In genomic region chr6:157272372-157272771, GRCh38 we compare ENCODE assay signal across 17 cellular contexts.
"Had no signal": no experiment of that assay in that cellular context is flagged by ENCODE, and none has a peak within 500 bp of the region (broad histone marks: within the 10 kb centered on the region; RNA-seq: fewer than 3 reads in every experiment).

No MANE protein-coding gene starts in this region.

- H3K4me3 Mint-ChIP-seq: activated B cell treated with CpG ODN at 0.5 μM for 24 hours; activated CD4-positive, alpha-beta memory T cell treated with anti-CD3 and anti-CD28 coated beads, Interleukin-2, amount 10 ng/mL, durations not matched to agents 7 days and 5 days; activated CD8-positive, alpha-beta memory T cell treated with anti-CD3 and anti-CD28 coated beads, Interleukin-2, amount 10 ng/mL, durations not matched to agents 7 days and 5 days; activated naive CD4-positive, alpha-beta T cell treated with anti-CD3 and anti-CD28 coated beads, Interleukin-2, amount 10 ng/mL, durations not matched to agents 7 days and 5 days; activated naive CD8-positive, alpha-beta T cell treated with anti-CD3 and anti-CD28 coated beads, Interleukin-2, amount 50 U/mL, for 24 hours had no signal

- ATAC-seq: activated CD8-positive, alpha-beta memory T cell treated with anti-CD3 and anti-CD28 coated beads, Interleukin-2, amount 10 ng/mL, durations not matched to agents 7 days and 5 days; activated naive CD8-positive, alpha-beta T cell treated with anti-CD3 and anti-CD28 coated beads, Interleukin-2, amount 50 U/mL, for 24 hours; left lobe of liver; T-cell had no signal

- H3K36me3 Mint-ChIP-seq: T-cell had no signal

- H3K27ac Mint-ChIP-seq: activated CD4-positive, alpha-beta memory T cell treated with anti-CD3 and anti-CD28 coated beads, Interleukin-2, amount 10 ng/mL, durations not matched to agents 7 days and 5 days; activated CD8-positive, alpha-beta memory T cell treated with anti-CD3 and anti-CD28 coated beads, Interleukin-2, amount 10 ng/mL, durations not matched to agents 7 days and 5 days; activated naive CD4-positive, alpha-beta T cell treated with anti-CD3 and anti-CD28 coated beads, Interleukin-2, amount 10 ng/mL, durations not matched to agents 7 days and 5 days; activated naive CD8-positive, alpha-beta T cell treated with anti-CD3 and anti-CD28 coated beads, Interleukin-2, amount 50 U/mL, for 24 hours; activated T-helper 2 cell treated with anti-CD3 and anti-CD28 coated beads, Interferon-gamma antibody, Interleukin-2, Interleukin-4, amounts not matched to agents 10 μg/mL and 5 μg/mL and 100 μg/mL, durations not matched to agents 14 hours and 24 hours and 36 hours had no signal

- H3K9me3 Mint-ChIP-seq: activated B cell treated with CpG ODN at 0.5 μM for 24 hours had no signal

- H3K36me3 ChIP-seq: brain microvascular endothelial cell had no signal

- DNase-seq: activated B cell treated with CpG ODN at 0.5 μM for 24 hours; activated CD4-positive, alpha-beta memory T cell treated with anti-CD3 and anti-CD28 coated beads, Interleukin-2, amount 10 ng/mL, durations not matched to agents 7 days and 5 days; activated CD4-positive, alpha-beta T cell treated with anti-CD3 and anti-CD28 coated beads for 48 hours; activated CD8-positive, alpha-beta memory T cell treated with anti-CD3 and anti-CD28 coated beads, Interleukin-2, amount 10 ng/mL, durations not matched to agents 7 days and 5 days; activated naive CD4-positive, alpha-beta T cell treated with anti-CD3 and anti-CD28 coated beads, Interleukin-2, amount 10 ng/mL, durations not matched to agents 7 days and 5 days; activated naive CD8-positive, alpha-beta T cell treated with anti-CD3 and anti-CD28 coated beads, Interleukin-2, amount 50 U/mL, for 24 hours; anterior cingulate cortex; brain microvascular endothelial cell; cortex of kidney; midbrain; stimulated activated CD4-positive, alpha-beta T cell treated with anti-CD3 and anti-CD28 coated beads, Interleukin-15, amount 100 ng/mL, for 24 hours; stimulated activated CD4-positive, alpha-beta T cell treated with anti-CD3 and anti-CD28 coated beads, Interleukin-2, amount 100 ng/mL, for 48 hours; T-cell; T-helper 9 cell had no signal

- H3K27me3 ChIP-seq: brain microvascular endothelial cell had no signal

- H3K27me3 Mint-ChIP-seq: activated B cell treated with CpG ODN at 0.5 μM for 24 hours; activated naive CD8-positive, alpha-beta T cell treated with anti-CD3 and anti-CD28 coated beads, Interleukin-2, amount 50 U/mL, for 24 hours; central memory CD8-positive, alpha-beta T cell; T-cell had no signal

- H3K27ac ChIP-seq: brain microvascular endothelial cell had no signal
